1 cellular context compared by ENCODE assay signal in the genomic region with DNA sequence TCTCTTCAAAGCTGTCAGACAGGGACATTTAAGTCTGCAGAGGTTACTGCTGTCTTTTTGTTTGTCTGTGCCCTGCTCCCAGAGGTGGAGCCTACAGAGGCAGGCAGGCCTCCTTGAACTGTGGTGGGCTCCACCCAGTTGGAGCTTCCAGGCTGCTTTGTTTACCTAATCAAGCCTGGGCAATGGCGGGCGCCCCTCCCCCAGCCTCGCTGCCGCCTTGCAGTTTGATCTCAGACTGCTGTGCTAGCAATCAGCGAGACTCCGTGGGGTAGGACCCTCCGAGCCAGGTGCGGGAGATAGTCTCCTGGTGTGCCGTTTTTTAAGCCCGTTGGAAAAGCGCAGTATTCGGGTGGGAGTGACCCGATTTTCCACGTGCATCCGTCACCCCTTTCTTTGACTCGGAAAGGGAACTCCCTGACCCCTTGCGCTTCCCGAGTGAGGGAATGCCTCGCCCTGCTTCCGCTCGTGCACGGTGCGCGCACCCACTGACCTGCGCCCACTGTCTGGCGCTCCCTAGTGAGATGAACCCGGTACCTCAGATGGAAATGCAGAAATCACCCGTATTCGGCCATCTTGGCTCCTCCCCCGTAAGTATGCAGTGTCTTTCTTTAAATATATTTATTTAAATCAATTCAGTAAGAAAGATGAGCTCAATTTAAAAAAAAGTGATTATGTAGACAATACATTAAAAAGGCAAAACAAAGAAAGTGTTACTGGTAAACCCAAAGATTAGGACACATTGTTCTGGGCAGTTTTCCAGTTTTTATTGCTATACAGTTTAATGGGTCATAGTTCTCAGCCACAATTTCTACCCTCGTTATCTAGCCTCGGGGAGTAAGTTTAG.
A peak's percentile ranks its signal among the peaks of the same experiment; 100 is the strongest.
TF ChIP-seq lines count a peak whose summit lies in the region.

No MANE protein-coding gene starts in this region.

TF ChIP-seq in K562, 482 proteins besides CTCF, POLR2A, EP300 and RAD21 (continued from another document):
- peak; percentile 80 for TF ChIP-seq E2F8 (IDR thresholded peaks at IDR 0.05; ENCODE audit: low read depth, partially characterized antibody)
- TF ChIP-seq MXD1 (CRISPR knock-in tag; IDR thresholded peaks at IDR 0.05; ENCODE audit: borderline replicate concordance, poor library complexity, severe bottlenecking): peak; percentile 14
- TF ChIP-seq EGR1 (conservative IDR thresholded peaks at IDR 0.05): peak; percentile 29; the same call in 1 of the 2 replicates
- peak; percentile 59 for TF ChIP-seq PHF20 (IDR thresholded peaks at IDR 0.05; ENCODE audit: partially characterized antibody)
